20 cellular contexts compared by ENCODE assay signal in the genomic region with DNA sequence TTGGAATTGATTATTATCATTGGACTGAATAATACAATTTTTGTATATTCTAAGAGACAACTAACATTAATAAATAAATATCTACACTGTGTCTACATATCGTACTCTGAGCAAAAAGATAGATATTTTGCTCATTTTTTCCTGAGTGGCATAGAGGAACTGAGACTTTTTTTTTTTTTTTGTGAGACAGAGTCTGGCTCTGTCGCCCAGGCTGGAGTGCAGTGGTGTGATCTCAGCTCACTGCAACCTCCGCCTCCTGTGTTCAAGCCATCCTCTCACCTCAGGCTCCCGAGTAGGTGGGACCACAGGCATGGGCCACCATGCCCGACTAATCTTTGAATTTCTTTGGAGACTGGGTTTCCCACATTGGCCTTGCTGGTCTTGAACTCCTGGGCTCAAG. TPM values are rescaled to one million over a fixed set of nuclear protein-coding genes. Genes with fewer than 3 reads are reported as not detected.
DNase-seq lines count a peak whose midpoint lies in the region; ATAC-seq lines count a peak whose summit lies in the region.
"Had no signal": no experiment of that assay in that cellular context is flagged by ENCODE, and none has a peak within 500 bp of the region (broad histone marks: within the 10 kb centered on the region; RNA-seq: fewer than 3 reads in every experiment).

No MANE protein-coding gene starts in this region.

- intact Hi-C loops in head of caudate nucleus (cut with DNase I): no loop called here

- no peak for DNase-seq in CD8-positive, alpha-beta memory T cell
- no peak for DNase-seq in stimulated activated CD4-positive, alpha-beta T cell treated with anti-CD3 and anti-CD28 coated beads, Interleukin-1b, Interleukin-23, amount 100 ng/mL, for 48 hours
- DNase-seq in stimulated activated CD8-positive, alpha-beta memory T cell treated with anti-CD3 and anti-CD28 coated beads, Interleukin-4, amount 100 ng/mL, for 48 hours: no peak
- no peak for DNase-seq in activated T-cell treated with anti-CD3 and anti-CD28 coated beads, Interleukin-2, amount 50 U/mL, for 48 hours
- DNase-seq in head of caudate nucleus: no peak
- DNase-seq: brain microvascular endothelial cell; CD4-positive, alpha-beta T cell; glutamatergic neuron; H7; left lung; NCI-H1930; SK-N-SH; testis had no signal

- H3K9me3 ChIP-seq in CD8-positive, alpha-beta memory T cell (ENCODE audit: low read length): no peaks in the 10 kb centered on the region
- H3K9me3 ChIP-seq: left lung, SK-N-SH, testis had no signal

- H3K4me3 ChIP-seq in CD8-positive, alpha-beta memory T cell (ENCODE audit: low read length): no peak overlapping the region
- H3K4me3 ChIP-seq: left lung, testis had no signal

- POLR2A ChIA-PET in CD8-positive, alpha-beta memory T cell (lab: Charles Lee): interaction anchor here (0.6 to 2.1 kb wide), 2 partner anchors 13 to 41 kb away, joined by 5 to 6 read pairs; no protein-coding TSS in a partner anchor

- no peaks in the 10 kb centered on the region for H3K36me3 ChIP-seq in CD8-positive, alpha-beta memory T cell (ENCODE audit: insufficient read depth, low read length)
- H3K36me3 ChIP-seq: brain microvascular endothelial cell, left lung had no signal

- H3K4me1 ChIP-seq in CD8-positive, alpha-beta memory T cell (ENCODE audit: insufficient read depth, low read length): peaks cover 75% of the 10 kb centered on the region

- H3K27me3 Mint-ChIP-seq in CD8-positive, alpha-beta memory T cell: no peaks in the 10 kb centered on the region
- no peaks in the 10 kb centered on the region for H3K27me3 Mint-ChIP-seq in activated T-helper 17 cell treated with anti-CD3 and anti-CD28 coated beads, Interleukin-2, amount 50 U/mL, for 72 hours
- H3K27me3 Mint-ChIP-seq: CD4-positive, alpha-beta T cell had no signal

- peak overlapping the region in 3 of 8 donors; percentile 59 to 81 (median 79) for H3K27ac Mint-ChIP-seq in CD8-positive, alpha-beta memory T cell
- peak overlapping the region; percentile 42 for H3K27ac Mint-ChIP-seq in activated T-helper 17 cell treated with anti-CD3 and anti-CD28 coated beads, Interleukin-2, amount 50 U/mL, for 72 hours
- H3K27ac Mint-ChIP-seq: activated T-helper 1 cell treated with anti-CD3 and anti-CD28 coated beads, Interleukin-12 subunit alpha, Interleukin-12 subunit beta, Interleukin-2, Interleukin-4 antibody, amounts not matched to agents 30 ng/mL and 10 ng/mL and 1 ng/mL, durations not matched to agents 14 hours and 24 hours and 36 hours had no signal

- no peak overlapping the region for H3K27ac ChIP-seq in CD8-positive, alpha-beta memory T cell (ENCODE audit: low read depth, low read length)
- H3K27ac ChIP-seq: brain microvascular endothelial cell, KMS-11, testis had no signal

- peak; percentile 63 for ATAC-seq in GM19023 (IDR thresholded peaks at IDR 0.05; ENCODE audit: unreplicated experiment)
- peak; percentile 53 for ATAC-seq in HG02870 (IDR thresholded peaks at IDR 0.05; ENCODE audit: unreplicated experiment)
- ATAC-seq in activated T-helper 17 cell treated with anti-CD3 and anti-CD28 coated beads, Interleukin-2, amount 50 U/mL, for 72 hours (replicated peaks): no peak
- ATAC-seq: activated CD4-positive, CD25-positive, alpha-beta regulatory T cell treated with anti-CD3 and anti-CD28 coated beads, Interleukin-2, amount 50 U/mL, for 24 hours had no signal

- peak overlapping the region in 5 of 7 donors; percentile 26 to 63 (median 49) for H3K4me3 Mint-ChIP-seq in CD8-positive, alpha-beta memory T cell
- H3K4me3 Mint-ChIP-seq in activated T-helper 17 cell treated with anti-CD3 and anti-CD28 coated beads, Interleukin-2, amount 50 U/mL, for 72 hours: peak overlapping the region; percentile 28
- H3K4me3 Mint-ChIP-seq: activated T-helper 1 cell treated with anti-CD3 and anti-CD28 coated beads, Interleukin-12 subunit alpha, Interleukin-12 subunit beta, Interleukin-2, Interleukin-4 antibody, amounts not matched to agents 30 ng/mL and 10 ng/mL and 1 ng/mL, durations not matched to agents 14 hours and 24 hours and 36 hours; neural crest cell had no signal

- H3K27me3 ChIP-seq in CD8-positive, alpha-beta memory T cell (ENCODE audit: insufficient read depth, low read length, poor library complexity, severe bottlenecking): no peaks in the 10 kb centered on the region
- H3K27me3 ChIP-seq: brain microvascular endothelial cell, left lung, testis had no signal

- H3K9me3 Mint-ChIP-seq in CD8-positive, alpha-beta memory T cell: no peaks in the 10 kb centered on the region
- no peaks in the 10 kb centered on the region for H3K9me3 Mint-ChIP-seq in activated T-helper 17 cell treated with anti-CD3 and anti-CD28 coated beads, Interleukin-2, amount 50 U/mL, for 72 hours
- H3K9me3 Mint-ChIP-seq: activated T-helper 1 cell treated with anti-CD3 and anti-CD28 coated beads, Interleukin-12 subunit alpha, Interleukin-12 subunit beta, Interleukin-2, Interleukin-4 antibody, amounts not matched to agents 30 ng/mL and 10 ng/mL and 1 ng/mL, durations not matched to agents 14 hours and 24 hours and 36 hours; CD4-positive, alpha-beta T cell; neural crest cell had no signal

- CTCF ChIA-PET in CD8-positive, alpha-beta memory T cell (lab: Charles Lee): interaction anchor here (1.4 to 1.6 kb wide), 2 partner anchors 8 to 47 kb away, joined by 3 to 8 read pairs; no protein-coding TSS in a partner anchor

- H3K36me3 Mint-ChIP-seq in CD8-positive, alpha-beta memory T cell: peaks cover 0 to 19% (median 0%) of the 10 kb centered on the region in 3 donors
- peaks cover 83% of the 10 kb centered on the region for H3K36me3 Mint-ChIP-seq in activated T-helper 17 cell treated with anti-CD3 and anti-CD28 coated beads, Interleukin-2, amount 50 U/mL, for 72 hours (ENCODE audit: low read depth)

- H3K4me1 Mint-ChIP-seq in CD8-positive, alpha-beta memory T cell: peaks cover 75 to 94% (median 89%) of the 10 kb centered on the region in 3 donors
- H3K4me1 Mint-ChIP-seq in activated T-helper 17 cell treated with anti-CD3 and anti-CD28 coated beads, Interleukin-2, amount 50 U/mL, for 72 hours: peaks cover 32% of the 10 kb centered on the region

RNA-seq across cellular contexts. Expression of a gene that starts 14.0 kb away (rescaled TPM):
- 10 to 100 TPM; 81.0 to 87.5 TPM for total RNA-seq in CD8-positive, alpha-beta memory T cell
- 237 TPM for polyA plus RNA-seq in CD8-positive, alpha-beta memory T cell
- 100 to 1,000 TPM in 1 of 2 donors, 10 to 100 TPM in 1; 85.2 to 181 TPM for total RNA-seq in activated T-helper 17 cell treated with anti-CD3 and anti-CD28 coated beads, Interleukin-2, amount 50 U/mL, for 72 hours
